In the genomic region with DNA sequence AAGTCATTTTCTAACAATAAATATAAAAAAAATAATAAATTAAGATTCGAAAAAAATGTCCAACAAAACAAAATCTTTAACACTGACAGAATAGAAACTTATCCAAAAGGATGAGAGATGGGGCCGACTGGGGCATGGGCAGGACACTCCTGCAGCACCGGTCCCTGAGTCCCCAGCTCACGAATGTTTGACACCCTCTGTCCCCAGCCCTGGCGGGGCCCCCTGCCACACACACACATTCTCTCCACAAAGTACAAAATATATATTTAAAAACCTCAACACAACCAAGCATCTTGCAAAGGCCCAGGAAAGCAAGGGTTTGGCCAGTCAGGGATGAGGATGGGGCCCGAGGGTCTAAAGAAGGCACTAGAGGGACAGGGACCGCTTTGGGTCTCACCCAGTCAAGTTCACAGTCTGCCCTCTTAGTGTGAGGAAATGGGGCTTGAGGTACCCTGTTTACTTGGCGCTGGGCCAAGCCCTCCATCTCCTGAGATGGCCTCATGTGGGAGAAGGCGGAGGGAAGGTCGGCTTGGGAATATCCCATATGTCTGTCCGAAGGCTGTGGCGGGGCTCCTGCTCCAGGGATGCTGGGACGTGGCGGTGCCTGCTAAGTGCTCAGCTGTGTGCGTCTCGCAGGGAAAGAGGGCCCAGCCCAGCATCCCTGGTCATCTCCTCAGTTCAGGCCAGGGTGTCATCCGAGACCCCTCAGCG, we compare ENCODE assay signal across 1 cellular context.
TF ChIP-seq lines count a peak whose summit lies in the region.

No MANE protein-coding gene starts in this region.

TF ChIP-seq in SK-N-SH treated with all-trans-retinoic acid at 6 μM for 48 hours, 23 proteins besides CTCF, POLR2A, EP300 and RAD21 (continued from another document):
- no peak for TF ChIP-seq TSHZ2 (CRISPR knock-in tag; IDR thresholded peaks at IDR 0.05)
- no peak for TF ChIP-seq ZFP30 (CRISPR knock-in tag; IDR thresholded peaks at IDR 0.05)
